In genomic region chr10:88074971-88075370, GRCh38 we compare ENCODE assay signal across 28 cellular contexts.
"Had no signal": no experiment of that assay in that cellular context is flagged by ENCODE, and none has a peak within 500 bp of the region (broad histone marks: within the 10 kb centered on the region; RNA-seq: fewer than 3 reads in every experiment).

No MANE protein-coding gene starts in this region.

- DNase-seq: activated CD4-positive, alpha-beta memory T cell treated with anti-CD3 and anti-CD28 coated beads for 36 hours; activated CD4-positive, alpha-beta T cell treated with anti-CD3 and anti-CD28 coated beads for 4 hours; activated CD4-positive, alpha-beta T cell treated with anti-CD3 and anti-CD28 coated beads, Interleukin-2, amount 50 U/mL, for 1 hour; activated CD8-positive, alpha-beta memory T cell treated with anti-CD3 and anti-CD28 coated beads, Interleukin-2, amount 10 ng/mL, durations not matched to agents 7 days and 5 days; activated CD8-positive, alpha-beta memory T cell treated with anti-CD3 and anti-CD28 coated beads, Interleukin-2, amount 50 U/mL, for 48 hours; activated effector memory CD4-positive, alpha-beta T cell treated with Interleukin-2 at 50 U/mL for 16 hours; activated naive CD4-positive, alpha-beta T cell treated with anti-CD3 and anti-CD28 coated beads, Interleukin-2, amount 10 ng/mL, durations not matched to agents 7 days and 5 days; activated naive CD8-positive, alpha-beta T cell treated with anti-CD3 and anti-CD28 coated beads, Interleukin-2, amount 10 ng/mL, durations not matched to agents 7 days and 5 days; activated T-cell treated with anti-CD3 and anti-CD28 coated beads, Interleukin-2, amount 50 U/mL, for 48 hours; amygdala; NCI-H1092 treated with DMSO at 0.1 percent for 48 hours; NCI-H1417; NCI-H146; NCI-H187; NCI-H2029 treated with DMSO at 0.1 percent for 48 hours; NCI-H2107; NCI-H2171 treated with DMSO at 0.1 percent for 48 hours; NCI-H2227 treated with DMSO at 0.1 percent for 48 hours; NCI-H446; NCI-H510A treated with DMSO at 0.1 percent for 48 hours; NCI-H526 treated with DMSO at 0.1 percent for 48 hours; NCI-H774; SHP77; SJCRH30; T1000 had no signal

- H3K4me3 Mint-ChIP-seq: activated CD4-positive, alpha-beta memory T cell treated with anti-CD3 and anti-CD28 coated beads for 36 hours; activated CD8-positive, alpha-beta memory T cell treated with anti-CD3 and anti-CD28 coated beads, Interleukin-2, amount 10 ng/mL, durations not matched to agents 7 days and 5 days; activated naive CD4-positive, alpha-beta T cell treated with anti-CD3 and anti-CD28 coated beads, Interleukin-2, amount 10 ng/mL, durations not matched to agents 7 days and 5 days; activated naive CD8-positive, alpha-beta T cell treated with anti-CD3 and anti-CD28 coated beads, Interleukin-2, amount 10 ng/mL, durations not matched to agents 7 days and 5 days; WTC11 had no signal

- H3K4me1 Mint-ChIP-seq: WTC11 had no signal

- H3K36me3 Mint-ChIP-seq: activated CD4-positive, alpha-beta memory T cell treated with anti-CD3 and anti-CD28 coated beads for 36 hours; activated CD8-positive, alpha-beta memory T cell treated with anti-CD3 and anti-CD28 coated beads, Interleukin-2, amount 10 ng/mL, durations not matched to agents 7 days and 5 days; activated naive CD4-positive, alpha-beta T cell treated with anti-CD3 and anti-CD28 coated beads, Interleukin-2, amount 10 ng/mL, durations not matched to agents 7 days and 5 days; WTC11 had no signal

- H3K27ac Mint-ChIP-seq: activated CD4-positive, alpha-beta memory T cell treated with anti-CD3 and anti-CD28 coated beads for 36 hours; activated CD8-positive, alpha-beta memory T cell treated with anti-CD3 and anti-CD28 coated beads, Interleukin-2, amount 10 ng/mL, durations not matched to agents 7 days and 5 days; activated naive CD4-positive, alpha-beta T cell treated with anti-CD3 and anti-CD28 coated beads, Interleukin-2, amount 10 ng/mL, durations not matched to agents 7 days and 5 days; activated naive CD8-positive, alpha-beta T cell treated with anti-CD3 and anti-CD28 coated beads, Interleukin-2, amount 10 ng/mL, durations not matched to agents 7 days and 5 days; WTC11 had no signal

- ATAC-seq: activated CD4-positive, CD25-positive, alpha-beta regulatory T cell treated with anti-CD3 and anti-CD28 coated beads, Interleukin-2, amount 50 U/mL, for 24 hours; activated CD8-positive, alpha-beta memory T cell treated with anti-CD3 and anti-CD28 coated beads, Interleukin-2, amount 10 ng/mL, durations not matched to agents 7 days and 5 days; Panc1; WTC11 had no signal

- H3K9me3 Mint-ChIP-seq: activated CD4-positive, alpha-beta memory T cell treated with anti-CD3 and anti-CD28 coated beads for 36 hours; activated naive CD4-positive, alpha-beta T cell treated with anti-CD3 and anti-CD28 coated beads, Interleukin-2, amount 10 ng/mL, durations not matched to agents 7 days and 5 days; WTC11 had no signal
